Comparison of ENCODE assay signal across 16 cellular contexts in genomic region chr4:41050116-41050515, GRCh38.
"Had no signal": no experiment of that assay in that cellular context is flagged by ENCODE, and none has a peak within 500 bp of the region (broad histone marks: within the 10 kb centered on the region; RNA-seq: fewer than 3 reads in every experiment).

No MANE protein-coding gene starts in this region.

- H3K27ac ChIP-seq: neutrophil had no signal

- H3K9me3 Mint-ChIP-seq: activated T-helper 2 cell treated with anti-CD3 and anti-CD28 coated beads, Interferon-gamma antibody, Interleukin-2, Interleukin-4, amounts not matched to agents 10 μg/mL and 5 μg/mL and 100 μg/mL, durations not matched to agents 14 hours and 24 hours and 36 hours had no signal

- DNase-seq: activated CD4-positive, alpha-beta T cell treated with anti-CD3 and anti-CD28 coated beads, Interleukin-2, amount 50 U/mL, for 4 hours; activated CD4-positive, CD25-positive, alpha-beta regulatory T cell treated with anti-CD3 and anti-CD28 coated beads, Interleukin-2, amount 50 U/mL, for 72 hours; activated naive CD4-positive, alpha-beta T cell treated with anti-CD3 and anti-CD28 coated beads for 36 hours; activated naive CD8-positive, alpha-beta T cell treated with anti-CD3 and anti-CD28 coated beads, Interleukin-2, amount 50 U/mL, for 24 hours; activated T-cell treated with anti-CD3 and anti-CD28 coated beads, Interleukin-2, amount 50 U/mL, for 1 hour; islet precursor cell; mesendoderm; natural killer cell; retina; small intestine; T-helper 9 cell had no signal

- H3K27me3 ChIP-seq: ascending aorta, gastroesophageal sphincter, neutrophil had no signal

- H3K36me3 ChIP-seq: ascending aorta, gastroesophageal sphincter, neutrophil had no signal

- H3K4me1 Mint-ChIP-seq: activated naive CD8-positive, alpha-beta T cell treated with anti-CD3 and anti-CD28 coated beads, Interleukin-2, amount 50 U/mL, for 24 hours; natural killer cell had no signal

- H3K36me3 Mint-ChIP-seq: natural killer cell had no signal

- H3K4me3 Mint-ChIP-seq: activated naive CD4-positive, alpha-beta T cell treated with anti-CD3 and anti-CD28 coated beads for 36 hours; activated naive CD8-positive, alpha-beta T cell treated with anti-CD3 and anti-CD28 coated beads, Interleukin-2, amount 50 U/mL, for 24 hours; natural killer cell; stimulated activated naive CD8-positive, alpha-beta T cell treated with anti-CD3 and anti-CD28 coated beads, Interleukin-15, Interleukin-2, amounts not matched to agents 100 ng/mL and 50 ng/mL, for 24 hours had no signal

- H3K27me3 Mint-ChIP-seq: activated naive CD8-positive, alpha-beta T cell treated with anti-CD3 and anti-CD28 coated beads, Interleukin-2, amount 50 U/mL, for 24 hours had no signal

- H3K27ac Mint-ChIP-seq: activated naive CD4-positive, alpha-beta T cell treated with anti-CD3 and anti-CD28 coated beads for 36 hours; activated naive CD8-positive, alpha-beta T cell treated with anti-CD3 and anti-CD28 coated beads, Interleukin-2, amount 50 U/mL, for 24 hours; activated T-helper 2 cell treated with anti-CD3 and anti-CD28 coated beads, Interferon-gamma antibody, Interleukin-2, Interleukin-4, amounts not matched to agents 10 μg/mL and 5 μg/mL and 100 μg/mL, durations not matched to agents 14 hours and 24 hours and 36 hours; natural killer cell; stimulated activated naive CD8-positive, alpha-beta T cell treated with anti-CD3 and anti-CD28 coated beads, Interleukin-15, Interleukin-2, amounts not matched to agents 100 ng/mL and 50 ng/mL, for 24 hours had no signal

- H3K4me1 ChIP-seq: ascending aorta, gastroesophageal sphincter had no signal

- H3K4me3 ChIP-seq: ascending aorta had no signal

- H3K9me3 ChIP-seq: gastroesophageal sphincter, neutrophil had no signal
